Comparison of ENCODE assay signal across 13 cellular contexts in genomic region chr11:36300651-36301050, GRCh38. TPM values are rescaled to one million over a fixed set of nuclear protein-coding genes. Genes with fewer than 3 reads are reported as not detected.
DNase-seq lines count a peak whose midpoint lies in the region; ATAC-seq, FAIRE-seq and TF ChIP-seq lines count a peak whose summit lies in the region.
"Had no signal": no experiment of that assay in that cellular context is flagged by ENCODE, and none has a peak within 500 bp of the region (broad histone marks: within the 10 kb centered on the region; RNA-seq: fewer than 3 reads in every experiment).

No MANE protein-coding gene starts in this region.

- H2AFZ ChIP-seq in astrocyte (ENCODE audit: low read depth, low read length): no peak overlapping the region

- H3K9ac ChIP-seq in astrocyte (ENCODE audit: low read length): no peak overlapping the region

- TF ChIP-seq CTCF in astrocyte (IDR thresholded peaks at IDR 0.05; ENCODE audit: insufficient read depth, low read depth, low read length) (no peak), left ventricle myocardium inferior (IDR thresholded peaks at IDR 0.05; ENCODE audit: borderline replicate concordance) (no peak)

- ATAC-seq in HG03095 (IDR thresholded peaks at IDR 0.05; ENCODE audit: unreplicated experiment): no peak
- no peak for ATAC-seq in GM21737 (IDR thresholded peaks at IDR 0.05; ENCODE audit: unreplicated experiment)

- H3K4me1 ChIP-seq in astrocyte (ENCODE audit: insufficient read depth, low read length): no peaks in the 10 kb centered on the region
- peaks cover 9% of the 10 kb centered on the region for H3K4me1 ChIP-seq in left ventricle myocardium inferior
- H3K4me1 ChIP-seq in small intestine (ENCODE audit: control insufficient read depth in 2 of 2, insufficient read depth in 1 of 2, low read depth in 1 of 2, low read length in 1 of 2): peaks cover 0 to 4% of the 10 kb centered on the region in 2 donors
- H3K4me1 ChIP-seq: psoas muscle had no signal

- H4K20me1 ChIP-seq in astrocyte (ENCODE audit: insufficient read depth, low read length): no peaks in the 10 kb centered on the region

- H3K36me3 Mint-ChIP-seq in astrocyte (ENCODE audit: low read depth, unreplicated experiment): no peaks in the 10 kb centered on the region

- DNase-seq in MG63: peak; percentile 81
- peak; percentile 36 for DNase-seq in astrocyte (ENCODE audit: low read depth)
- peak; percentile 72 for DNase-seq in left ventricle myocardium inferior
- DNase-seq in small intestine: peak; percentile 70
- DNase-seq in stimulated activated CD4-positive, alpha-beta T cell treated with anti-CD3 and anti-CD28 coated beads, Interleukin-4, amount 100 ng/mL, for 24 hours: no peak
- DNase-seq in 8988T: no peak
- DNase-seq: activated CD4-positive, alpha-beta memory T cell treated with anti-CD3 and anti-CD28 coated beads, Interleukin-2, amount 10 ng/mL, durations not matched to agents 7 days and 5 days; DMS153; NCI-H2081 had no signal

- no peak overlapping the region for H3K27ac Mint-ChIP-seq in astrocyte (ENCODE audit: unreplicated experiment)
- H3K27ac Mint-ChIP-seq: activated CD4-positive, alpha-beta memory T cell treated with anti-CD3 and anti-CD28 coated beads, Interleukin-2, amount 10 ng/mL, durations not matched to agents 7 days and 5 days had no signal

- H3K4me1 Mint-ChIP-seq in astrocyte (ENCODE audit: low read depth, unreplicated experiment): no peaks in the 10 kb centered on the region
- H3K4me1 Mint-ChIP-seq: activated CD4-positive, alpha-beta memory T cell treated with anti-CD3 and anti-CD28 coated beads, Interleukin-2, amount 10 ng/mL, durations not matched to agents 7 days and 5 days had no signal

- peaks cover 7% of the 10 kb centered on the region for H3K27me3 Mint-ChIP-seq in astrocyte (ENCODE audit: low read depth, unreplicated experiment)

- H3K4me3 Mint-ChIP-seq in astrocyte (ENCODE audit: unreplicated experiment): no peak overlapping the region
- H3K4me3 Mint-ChIP-seq: activated CD4-positive, alpha-beta memory T cell treated with anti-CD3 and anti-CD28 coated beads, Interleukin-2, amount 10 ng/mL, durations not matched to agents 7 days and 5 days had no signal

- FAIRE-seq in astrocyte (lab: Jason Lieb, UNC) (no peak), small intestine (lab: Jason Lieb, UNC) (no peak)
- FAIRE-seq: H1 had no signal

- H3K27me3 ChIP-seq in MG63 (no peaks in the 10 kb centered on the region), astrocyte (ENCODE audit: insufficient read depth, low read length) (no peaks in the 10 kb centered on the region), left ventricle myocardium inferior (ENCODE audit: low read depth) (no peaks in the 10 kb centered on the region), small intestine (ENCODE audit: control insufficient read depth in 2 of 2, insufficient read depth in 2 of 2, low read length in 2 of 2) (no peaks in the 10 kb centered on the region)

- H3K4me3 ChIP-seq in MG63 (no peak overlapping the region), astrocyte (ENCODE audit: insufficient read depth, low read depth, low read length) (no peak overlapping the region), left ventricle myocardium inferior (no peak overlapping the region), small intestine (ENCODE audit: low read depth in 1 of 2, low read length in 2 of 2) (no peak overlapping the region)
- H3K4me3 ChIP-seq: psoas muscle had no signal

- H3K27ac ChIP-seq in astrocyte (ENCODE audit: low read depth, low read length) (no peak overlapping the region), left ventricle myocardium inferior (replicated peaks) (no peak overlapping the region), small intestine (ENCODE audit: low read depth in 1 of 2, low read length in 1 of 2) (no peak overlapping the region)
- H3K27ac ChIP-seq: psoas muscle had no signal

- intact Hi-C loops in left ventricle myocardium inferior (cut with micrococcal nuclease): no loop called here

- H3K9me3 Mint-ChIP-seq in astrocyte (ENCODE audit: unreplicated experiment): peaks cover 7% of the 10 kb centered on the region
- H3K9me3 Mint-ChIP-seq: activated CD4-positive, alpha-beta memory T cell treated with anti-CD3 and anti-CD28 coated beads, Interleukin-2, amount 10 ng/mL, durations not matched to agents 7 days and 5 days had no signal

- H3K79me2 ChIP-seq in astrocyte (ENCODE audit: insufficient read depth, low read length): no peaks in the 10 kb centered on the region

- no peaks in the 10 kb centered on the region for H3K9me3 ChIP-seq in MG63
- no peaks in the 10 kb centered on the region for H3K9me3 ChIP-seq in astrocyte (ENCODE audit: insufficient read depth, low read depth, low read length)
- no peaks in the 10 kb centered on the region for H3K9me3 ChIP-seq in left ventricle myocardium inferior (replicated peaks)
- H3K9me3 ChIP-seq in small intestine (ENCODE audit: control insufficient read depth, low read depth): no peaks in the 10 kb centered on the region
- H3K9me3 ChIP-seq: psoas muscle had no signal

- H3K4me2 ChIP-seq in astrocyte (ENCODE audit: low read length): no peak overlapping the region

- H3K36me3 ChIP-seq in MG63 (no peaks in the 10 kb centered on the region), astrocyte (ENCODE audit: insufficient read depth, low read length) (no peaks in the 10 kb centered on the region), left ventricle myocardium inferior (no peaks in the 10 kb centered on the region), small intestine (ENCODE audit: control insufficient read depth in 2 of 2, insufficient read depth in 2 of 2, low read length in 2 of 2) (no peaks in the 10 kb centered on the region)

- 2 to 32% (median 24%) methylated on average over 3 of the region's 3 CpGs for WGBS in small intestine, 3 donors

RNA-seq across cellular contexts. Expression of gene PRR5L, which starts 4.6 kb away (rescaled TPM):
- total RNA-seq in MG63 (2014; rRNA removed; shearing (Covaris generic); ENCODE audit: low replicate concordance): 5.3 TPM in 1 of 2 replicates, not detected in the other
- total RNA-seq in astrocyte (55.6 and 56.0 TPM in 2 replicates), left ventricle myocardium inferior (1.3 TPM)
- 10 to 100 TPM in 1 of 3 donors, 1 to 10 TPM in 2; 5.6 to 14.0 (median 6.8) TPM for polyA plus RNA-seq in small intestine

RNA-seq across cellular contexts. Expression of gene COMMD9, which starts 11.4 kb away (rescaled TPM):
- 19.2 and 130 TPM in 2 replicates for total RNA-seq in MG63 (2014; rRNA removed; shearing (Covaris generic); ENCODE audit: low replicate concordance)
- 77.6 and 78.4 TPM in 2 replicates for total RNA-seq in astrocyte
- total RNA-seq in left ventricle myocardium inferior: 58.0 TPM
- 10 to 100 TPM; 27.0 to 41.9 (median 33.8) TPM for polyA plus RNA-seq in small intestine

Comparison
In these comparisons a context has a peak if more than half of its experiments do, and no peak if none do; other contexts are left out.
1. DNase-seq: peak in MG63 (single experiment), astrocyte (single experiment), left ventricle myocardium inferior (single experiment) and small intestine (single experiment); none in stimulated activated CD4-positive, alpha-beta T cell treated with anti-CD3 and anti-CD28 coated beads, Interleukin-4, amount 100 ng/mL, for 24 hours (single experiment) and 8988T (single experiment).